ENCODE assay signal across 6 cellular contexts in the genomic region with DNA sequence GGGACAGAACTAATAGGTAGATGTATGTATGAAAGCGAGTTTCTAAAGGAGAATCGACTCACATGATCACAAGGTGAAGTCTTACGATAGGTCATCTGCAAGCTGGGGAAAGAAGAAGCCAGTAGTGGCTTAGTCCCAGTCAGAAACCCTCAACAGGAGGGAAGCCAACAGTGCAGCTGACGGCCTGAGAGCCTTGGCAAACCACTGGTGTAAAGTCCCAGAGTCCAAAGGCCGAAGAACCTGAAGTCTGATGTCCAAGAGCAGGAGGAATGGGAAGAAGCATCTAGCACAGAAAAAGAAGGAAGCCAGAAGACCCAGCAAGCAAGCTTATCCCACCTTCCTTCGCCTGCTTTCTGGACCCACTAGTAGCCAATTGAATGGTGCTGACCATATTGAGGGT.
"Had no signal": no experiment of that assay in that cellular context is flagged by ENCODE, and none has a peak within 500 bp of the region (broad histone marks: within the 10 kb centered on the region; RNA-seq: fewer than 3 reads in every experiment).

No MANE protein-coding gene starts in this region.

- H3K36me3 Mint-ChIP-seq: IgD-negative memory B cell had no signal

- DNase-seq: H9, HCEC 1CT had no signal

- ATAC-seq: GM23338 had no signal

- FAIRE-seq: H1, HTR-8/SVneo had no signal

- H3K9me3 Mint-ChIP-seq: GM23338 had no signal

- H3K4me3 ChIP-seq: GM23338 had no signal

- H3K4me2 ChIP-seq: GM23338 had no signal

- H3K4me1 Mint-ChIP-seq: GM23338, H9 had no signal

- H2AFZ ChIP-seq: GM23338 had no signal

- H3K27me3 Mint-ChIP-seq: IgD-negative memory B cell had no signal

- H3K4me3 Mint-ChIP-seq: GM23338, H9, IgD-negative memory B cell had no signal

- H3K27ac Mint-ChIP-seq: GM23338 had no signal
